Comparison of ENCODE assay signal across 26 cellular contexts in the genomic region with DNA sequence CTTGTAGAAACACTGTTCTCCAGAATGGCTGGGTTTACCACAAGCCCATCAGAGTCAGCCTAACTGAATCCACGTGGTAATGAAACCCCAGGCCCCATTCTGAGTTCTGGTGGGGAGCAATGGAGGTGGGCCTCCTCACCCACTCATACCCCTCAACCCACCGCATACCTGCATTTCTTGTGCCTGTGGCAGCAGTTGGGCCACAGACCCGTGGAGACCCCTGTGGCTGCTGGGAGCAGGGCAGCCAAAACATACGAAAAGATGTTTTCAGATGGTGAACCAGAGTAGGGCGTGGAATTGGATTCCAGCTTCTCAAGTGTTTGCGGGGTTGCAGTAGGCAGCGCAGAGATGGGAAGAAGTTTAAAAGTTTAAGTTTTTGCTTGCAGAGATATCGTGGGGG.
"Had no signal": no experiment of that assay in that cellular context is flagged by ENCODE, and none has a peak within 500 bp of the region (broad histone marks: within the 10 kb centered on the region; RNA-seq: fewer than 3 reads in every experiment).

No MANE protein-coding gene starts in this region.

- H3K4me1 ChIP-seq: ascending aorta, colonic mucosa had no signal

- H3K36me3 ChIP-seq: adrenal gland, colonic mucosa, right lobe of liver had no signal

- H3K4me3 ChIP-seq: adrenal gland, ascending aorta, colonic mucosa, dorsolateral prefrontal cortex, esophagus squamous epithelium, gastrocnemius medialis, left lung, lung, right lobe of liver, skin epidermis, tibial artery had no signal

- H3K9me3 ChIP-seq: adrenal gland, ascending aorta, colonic mucosa, esophagus squamous epithelium, gastrocnemius medialis, left lung, right lobe of liver, tibial artery had no signal

- H3K9me3 Mint-ChIP-seq: activated T-cell treated with anti-CD3 and anti-CD28 coated beads, Interleukin-2, amount 50 U/mL, for 4 hours; effector memory CD8-positive, alpha-beta T cell; nephron progenitor cell; stimulated activated naive CD8-positive, alpha-beta T cell treated with anti-CD3 and anti-CD28 coated beads, Interleukin-15, Interleukin-2, amounts not matched to agents 100 ng/mL and 50 ng/mL, for 24 hours; T-cell had no signal

- DNase-seq: activated CD8-positive, alpha-beta memory T cell treated with anti-CD3 and anti-CD28 coated beads for 24 hours; activated CD8-positive, alpha-beta memory T cell treated with anti-CD3 and anti-CD28 coated beads, Interleukin-2, amount 50 U/mL, for 4 hours; activated effector memory CD4-positive, alpha-beta T cell treated with anti-CD3 and anti-CD28 coated beads, Interleukin-2, amount 50 U/mL, for 16 hours; activated naive CD4-positive, alpha-beta T cell treated with anti-CD3 and anti-CD28 coated beads, Interleukin-2, amount 50 U/mL, for 16 hours; activated T-cell treated with anti-CD3 and anti-CD28 coated beads, Interleukin-2, amount 50 U/mL, for 4 hours; adrenal gland; colonic mucosa; dorsolateral prefrontal cortex; effector memory CD8-positive, alpha-beta T cell; esophagus squamous epithelium; gastrocnemius medialis; hippocampal formation; kidney glomerular epithelial cell; left lung; nephron progenitor cell; occipital lobe; right lobe of liver; stimulated activated CD4-positive, alpha-beta T cell treated with anti-CD3 and anti-CD28 coated beads, Interleukin-1b, Interleukin-23, amount 100 ng/mL, for 48 hours; substantia nigra; T-cell; T-helper 9 cell; tibial artery had no signal

- H3K27me3 Mint-ChIP-seq: effector memory CD8-positive, alpha-beta T cell; stimulated activated naive CD8-positive, alpha-beta T cell treated with anti-CD3 and anti-CD28 coated beads, Interleukin-15, Interleukin-2, amounts not matched to agents 100 ng/mL and 50 ng/mL, for 24 hours; T-cell had no signal

- ATAC-seq: activated T-cell treated with anti-CD3 and anti-CD28 coated beads, Interleukin-2, amount 50 U/mL, for 4 hours; effector memory CD8-positive, alpha-beta T cell; gastrocnemius medialis; left lung; right lobe of liver; T-cell had no signal

- H3K27ac ChIP-seq: adrenal gland, ascending aorta, colonic mucosa, dorsolateral prefrontal cortex, esophagus squamous epithelium, gastrocnemius medialis, left lung, right lobe of liver, skin epidermis, tibial artery had no signal

- H3K27me3 ChIP-seq: adrenal gland, ascending aorta, colonic mucosa, dorsolateral prefrontal cortex, esophagus squamous epithelium, gastrocnemius medialis, left lung, right lobe of liver, tibial artery had no signal

- H3K27ac Mint-ChIP-seq: effector memory CD8-positive, alpha-beta T cell; nephron progenitor cell; stimulated activated naive CD8-positive, alpha-beta T cell treated with anti-CD3 and anti-CD28 coated beads, Interleukin-15, Interleukin-2, amounts not matched to agents 100 ng/mL and 50 ng/mL, for 24 hours had no signal

- H3K4me3 Mint-ChIP-seq: activated T-cell treated with anti-CD3 and anti-CD28 coated beads, Interleukin-2, amount 50 U/mL, for 4 hours; effector memory CD8-positive, alpha-beta T cell; nephron progenitor cell; stimulated activated naive CD8-positive, alpha-beta T cell treated with anti-CD3 and anti-CD28 coated beads, Interleukin-15, Interleukin-2, amounts not matched to agents 100 ng/mL and 50 ng/mL, for 24 hours; T-cell had no signal
